In the genomic region with DNA sequence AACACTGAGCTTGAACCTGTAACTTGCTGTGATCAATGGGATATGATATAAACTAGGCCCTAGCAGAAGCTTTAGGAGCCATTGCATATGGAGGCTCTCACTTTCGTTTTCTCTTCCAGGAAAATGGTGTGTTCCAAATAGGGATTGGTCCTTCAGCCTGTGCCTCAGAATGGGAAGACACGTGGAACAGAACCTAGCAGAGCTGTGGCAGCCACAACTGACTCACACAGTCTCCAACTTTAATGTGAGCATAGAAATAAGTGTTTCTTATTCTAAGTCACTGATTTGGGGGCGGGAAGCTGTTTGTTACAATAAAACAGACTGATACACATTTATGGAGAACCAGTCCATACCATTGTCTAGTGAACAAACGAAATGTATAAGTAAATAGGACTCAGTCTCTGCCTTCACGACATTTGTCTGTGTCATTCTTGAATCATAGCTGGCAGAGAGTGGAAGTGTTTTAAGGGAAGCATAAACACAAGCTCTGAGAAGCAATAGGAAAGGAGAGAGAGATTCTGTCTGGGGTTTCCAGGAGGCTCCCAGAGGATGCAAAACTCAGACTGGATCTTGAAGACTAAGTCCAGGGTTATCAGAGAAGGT, we compare ENCODE assay signal across 16 cellular contexts.
DNase-seq lines count a peak whose midpoint lies in the region; ATAC-seq and TF ChIP-seq lines count a peak whose summit lies in the region.
"Had no signal": no experiment of that assay in that cellular context is flagged by ENCODE, and none has a peak within 500 bp of the region (broad histone marks: within the 10 kb centered on the region; RNA-seq: fewer than 3 reads in every experiment).

No MANE protein-coding gene starts in this region.

- no peak for ATAC-seq in HG03108 (IDR thresholded peaks at IDR 0.05; ENCODE audit: unreplicated experiment)

- no peak overlapping the region for H3K27ac Mint-ChIP-seq in activated T-helper 2 cell treated with anti-CD3 and anti-CD28 coated beads, Interferon-gamma antibody, Interleukin-2, Interleukin-4, amounts not matched to agents 10 μg/mL and 5 μg/mL and 100 μg/mL, durations not matched to agents 14 hours and 24 hours and 36 hours

- H3K4me3 Mint-ChIP-seq in activated T-helper 2 cell treated with anti-CD3 and anti-CD28 coated beads, Interferon-gamma antibody, Interleukin-2, Interleukin-4, amounts not matched to agents 10 μg/mL and 5 μg/mL and 100 μg/mL, durations not matched to agents 14 hours and 24 hours and 36 hours (ENCODE audit: low read depth): no peak overlapping the region

- peak; percentile 11 for DNase-seq in A172 (ENCODE audit: low spot score)
- peak; percentile 64 for DNase-seq in HT1080 (ENCODE audit: low read depth)
- DNase-seq in fibroblast of the aortic adventitia (ENCODE audit: low read depth): peak; percentile 11
- DNase-seq in activated T-helper 2 cell treated with anti-CD3 and anti-CD28 coated beads, Interferon-gamma antibody, Interleukin-2, Interleukin-4, amounts not matched to agents 10 μg/mL and 5 μg/mL and 100 μg/mL, durations not matched to agents 14 hours and 24 hours and 36 hours (ENCODE audit: low spot score): no peak
- no peak for DNase-seq in AG08395 (ENCODE audit: low spot score)
- no peak for DNase-seq in DMS53 treated with DMSO at 0.1 percent for 48 hours (lab: John Stamatoyannopoulos, UW; ENCODE audit: unreplicated experiment)
- DNase-seq: 8988T, HCEC 1CT, KG1, NCI-H1092 treated with DMSO at 0.1 percent for 48 hours, NCI-H510A treated with DMSO at 0.1 percent for 48 hours, Peyer's patch, Right ventricle myocardium superior had no signal

- H3K27ac ChIP-seq in angular gyrus (ENCODE audit: low read depth, low read length): peak overlapping the region; percentile 22
- H3K27ac ChIP-seq: BLaER1 treated with 17β-estradiol and CSF1 and Interleukin-3, amounts not matched to agents 10 nM and 100 nM; Peyer's patch had no signal

- H3K27me3 Mint-ChIP-seq in activated T-helper 2 cell treated with anti-CD3 and anti-CD28 coated beads, Interferon-gamma antibody, Interleukin-2, Interleukin-4, amounts not matched to agents 10 μg/mL and 5 μg/mL and 100 μg/mL, durations not matched to agents 14 hours and 24 hours and 36 hours (ENCODE audit: low read depth): no peaks in the 10 kb centered on the region

- H3K4me3 ChIP-seq in fibroblast of the aortic adventitia (ENCODE audit: low read depth, low read length): no peak overlapping the region
- H3K4me3 ChIP-seq: BLaER1 treated with 17β-estradiol and CSF1 and Interleukin-3, amounts not matched to agents 10 nM and 100 nM; Peyer's patch had no signal

- H3K36me3 Mint-ChIP-seq in activated T-helper 2 cell treated with anti-CD3 and anti-CD28 coated beads, Interferon-gamma antibody, Interleukin-2, Interleukin-4, amounts not matched to agents 10 μg/mL and 5 μg/mL and 100 μg/mL, durations not matched to agents 14 hours and 24 hours and 36 hours (ENCODE audit: low read depth): no peaks in the 10 kb centered on the region

- no peaks in the 10 kb centered on the region for H3K9me3 Mint-ChIP-seq in activated T-helper 2 cell treated with anti-CD3 and anti-CD28 coated beads, Interferon-gamma antibody, Interleukin-2, Interleukin-4, amounts not matched to agents 10 μg/mL and 5 μg/mL and 100 μg/mL, durations not matched to agents 14 hours and 24 hours and 36 hours

- TF ChIP-seq CTCF in fibroblast of the aortic adventitia (IDR thresholded peaks at IDR 0.05; ENCODE audit: insufficient read depth, low read length): no peak

- H3K4me1 Mint-ChIP-seq in activated T-helper 2 cell treated with anti-CD3 and anti-CD28 coated beads, Interferon-gamma antibody, Interleukin-2, Interleukin-4, amounts not matched to agents 10 μg/mL and 5 μg/mL and 100 μg/mL, durations not matched to agents 14 hours and 24 hours and 36 hours (ENCODE audit: low read depth): peaks cover 20% of the 10 kb centered on the region

- intact Hi-C loops in activated T-helper 2 cell treated with anti-CD3 and anti-CD28 coated beads, Interferon-gamma antibody, Interleukin-2, Interleukin-4, amounts not matched to agents 10 μg/mL and 5 μg/mL and 100 μg/mL, durations not matched to agents 14 hours and 24 hours and 36 hours (cut with micrococcal nuclease): no loop called here

Comparison
In these comparisons a context has a peak if more than half of its experiments do, and no peak if none do; other contexts are left out.
1. DNase-seq: peak in A172 (single experiment), HT1080 (single experiment) and fibroblast of the aortic adventitia (single experiment); none in activated T-helper 2 cell treated with anti-CD3 and anti-CD28 coated beads, Interferon-gamma antibody, Interleukin-2, Interleukin-4, amounts not matched to agents 10 μg/mL and 5 μg/mL and 100 μg/mL, durations not matched to agents 14 hours and 24 hours and 36 hours (single experiment), AG08395 (single experiment) and DMS53 treated with DMSO at 0.1 percent for 48 hours (single experiment).